ENCODE assay signal across 7 cellular contexts in the genomic region with DNA sequence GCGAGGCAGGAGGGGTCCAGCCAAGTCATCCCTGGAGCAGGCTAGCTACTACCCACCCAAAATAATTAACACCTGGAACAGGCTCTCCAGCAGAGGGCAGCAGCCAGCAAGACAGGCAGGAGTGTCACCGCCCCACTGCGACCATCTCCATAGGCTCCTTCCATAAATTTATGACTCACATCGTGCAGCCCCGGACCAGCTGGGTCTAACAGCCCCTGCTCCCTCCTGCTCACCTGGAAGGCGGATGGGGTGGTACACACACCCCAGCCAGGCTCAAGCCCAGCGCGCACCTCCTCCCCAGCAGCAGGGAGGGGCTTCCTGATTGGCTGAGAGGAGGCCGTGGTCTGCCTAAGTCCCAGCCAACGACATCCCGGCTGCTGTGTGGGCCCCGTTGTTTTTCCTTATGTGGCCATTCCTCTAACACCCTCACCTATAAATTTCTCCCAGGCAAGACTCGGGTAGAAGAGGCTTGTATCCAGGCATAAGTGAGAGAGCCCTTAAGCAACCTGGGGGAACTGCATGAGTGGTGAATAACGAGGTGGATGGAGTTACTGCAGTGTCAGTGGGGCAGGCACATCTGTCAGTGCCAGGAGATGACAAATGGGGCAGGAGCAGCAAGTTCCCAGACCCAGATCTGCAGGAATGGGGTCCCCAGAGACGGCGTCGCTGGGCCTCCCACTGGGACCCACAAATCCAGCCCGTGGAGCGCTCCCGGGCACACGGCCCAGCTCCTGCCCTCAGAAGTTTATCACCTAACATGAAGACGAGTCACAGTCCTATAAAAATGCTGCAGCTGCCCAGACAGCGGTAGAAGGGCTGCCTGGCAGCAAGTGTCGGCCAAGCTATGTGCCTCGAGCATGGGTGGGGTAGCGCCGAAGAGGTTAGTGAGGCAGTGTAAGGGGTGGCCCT. TPM values are rescaled to one million over a fixed set of nuclear protein-coding genes. Genes with fewer than 3 reads are reported as not detected.
A peak's percentile ranks its signal among the peaks of the same experiment; 100 is the strongest.
DNase-seq lines count a peak whose midpoint lies in the region; ATAC-seq and TF ChIP-seq lines count a peak whose summit lies in the region.

No MANE protein-coding gene starts in this region.

- no peak overlapping the region for H3K4me3 ChIP-seq in hepatocyte

- DNase-seq in GM13977 (ENCODE audit: low spot score) = peak; percentile 91
- peak; percentile 46 for DNase-seq in NCI-H146 treated with DMSO at 0.1 percent for 48 hours (lab: John Stamatoyannopoulos, UW; ENCODE audit: unreplicated experiment)
- DNase-seq in T-helper 1 cell = peak in 4 of 5 donors; percentile 38 to 55 (median 44)
- peak; percentile 73 for DNase-seq in activated naive CD8-positive, alpha-beta T cell treated with anti-CD3 and anti-CD28 coated beads, Interleukin-2, amount 50 U/mL, for 24 hours
- peak; percentile 84 for DNase-seq in hepatocyte (ENCODE audit: low spot score)
- DNase-seq in stimulated activated CD4-positive, alpha-beta T cell treated with anti-CD3 and anti-CD28 coated beads, Interleukin-12 subunit alpha, Interleukin-12 subunit beta, amount 100 ng/mL, for 48 hours (ENCODE audit: low read depth in 2 of 3, low spot score in 1 of 3) = peak; percentile 34 to 61 (median 55)

- no peaks in the 10 kb centered on the region for H3K36me3 ChIP-seq in hepatocyte (replicated peaks; ENCODE audit: insufficient read depth, low read depth)

- no peaks in the 10 kb centered on the region for H3K27me3 Mint-ChIP-seq in activated naive CD8-positive, alpha-beta T cell treated with anti-CD3 and anti-CD28 coated beads, Interleukin-2, amount 50 U/mL, for 24 hours

- H3K4me2 ChIP-seq in hepatocyte = peak overlapping the region; percentile 28

- no peak overlapping the region for H2AFZ ChIP-seq in hepatocyte

- no peaks in the 10 kb centered on the region for H3K9me3 Mint-ChIP-seq in activated naive CD8-positive, alpha-beta T cell treated with anti-CD3 and anti-CD28 coated beads, Interleukin-2, amount 50 U/mL, for 24 hours

- no peaks in the 10 kb centered on the region for H3K9me3 ChIP-seq in hepatocyte (ENCODE audit: low read depth)

- in situ Hi-C loops in GM13977 (cut with MboI; ENCODE audit: low pct_unique_long_range_greater_than_20kb, low sequenced_read_pairs, unreplicated experiment) = no loop called here

- H3K79me2 ChIP-seq in hepatocyte = no peaks in the 10 kb centered on the region

- H3K4me3 Mint-ChIP-seq in activated naive CD8-positive, alpha-beta T cell treated with anti-CD3 and anti-CD28 coated beads, Interleukin-2, amount 50 U/mL, for 24 hours = peak overlapping the region; percentile 42

- H3K27ac ChIP-seq in hepatocyte = peak overlapping the region; percentile 14

- no peak overlapping the region for H3K27ac Mint-ChIP-seq in activated naive CD8-positive, alpha-beta T cell treated with anti-CD3 and anti-CD28 coated beads, Interleukin-2, amount 50 U/mL, for 24 hours

- WGBS in hepatocyte (ENCODE audit: low lambda C conversion rate, missing lambda C conversion rate) = 40% methylated on average over 26 of the region's 27 CpGs

- no peaks in the 10 kb centered on the region for H4K20me1 ChIP-seq in hepatocyte (ENCODE audit: insufficient read depth, poor library complexity, severe bottlenecking)

- H3K4me1 Mint-ChIP-seq in activated naive CD8-positive, alpha-beta T cell treated with anti-CD3 and anti-CD28 coated beads, Interleukin-2, amount 50 U/mL, for 24 hours = peaks cover 6% of the 10 kb centered on the region

- no peaks in the 10 kb centered on the region for H3K9me2 ChIP-seq in hepatocyte (replicated peaks; ENCODE audit: insufficient read depth)

- TF ChIP-seq CTCF in GM13977 (IDR thresholded peaks at IDR 0.05; ENCODE audit: extremely low read depth, insufficient read depth, missing control alignments) = peak; percentile 76
- peak; percentile 67 for TF ChIP-seq CTCF in hepatocyte (IDR thresholded peaks at IDR 0.05; ENCODE audit: poor library complexity)

- ATAC-seq in activated naive CD8-positive, alpha-beta T cell treated with anti-CD3 and anti-CD28 coated beads, Interleukin-2, amount 50 U/mL, for 24 hours = peak; percentile 64
- ATAC-seq in HG02798 (IDR thresholded peaks at IDR 0.05; ENCODE audit: poor library complexity, unreplicated experiment) = no peak

- H3K4me1 ChIP-seq in hepatocyte (ENCODE audit: insufficient read depth) = no peaks in the 10 kb centered on the region

- H3K27me3 ChIP-seq in hepatocyte = no peaks in the 10 kb centered on the region

- H3K36me3 Mint-ChIP-seq in activated naive CD8-positive, alpha-beta T cell treated with anti-CD3 and anti-CD28 coated beads, Interleukin-2, amount 50 U/mL, for 24 hours (ENCODE audit: low read depth) = no peaks in the 10 kb centered on the region

RNA-seq across cellular contexts. Expression of a gene that starts 43.1 kb away (rescaled TPM):
- 69.4 and 69.5 TPM in 2 replicates for total RNA-seq in hepatocyte
- polyA plus RNA-seq in hepatocyte = 26.2 and 33.1 TPM in 2 replicates
